Comparison of ENCODE assay signal across 8 cellular contexts in the genomic region with DNA sequence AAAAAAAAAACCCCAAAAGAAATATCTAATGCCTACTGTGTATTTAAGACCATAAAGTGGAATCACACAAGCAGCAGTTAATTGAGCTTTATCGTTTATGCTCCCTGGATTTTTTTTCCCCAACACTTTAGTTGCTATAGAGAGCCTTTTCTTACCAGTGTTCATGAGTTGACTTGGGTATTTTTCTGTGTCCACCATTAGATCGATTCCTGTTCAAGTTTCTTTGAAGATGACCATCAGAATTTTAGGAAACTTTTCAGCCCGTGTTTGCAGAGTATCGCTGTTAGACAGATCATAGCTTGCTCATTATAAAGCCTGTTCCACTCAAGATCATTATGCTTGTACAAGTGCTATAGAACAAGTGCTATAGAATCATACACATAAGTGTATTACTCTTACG. TPM values are rescaled to one million over a fixed set of nuclear protein-coding genes. Genes with fewer than 3 reads are reported as not detected.
A peak's percentile ranks its signal among the peaks of the same experiment; 100 is the strongest.
DNase-seq lines count a peak whose midpoint lies in the region; ATAC-seq, FAIRE-seq and TF ChIP-seq lines count a peak whose summit lies in the region.

No MANE protein-coding gene starts in this region.

- no peaks in the 10 kb centered on the region for H3K27me3 ChIP-seq in pancreas

- H3K27ac ChIP-seq in pancreas, result peak overlapping the region in 3 of 4 donors; percentile 90 to 98 (median 97)

- ATAC-seq in effector memory CD8-positive, alpha-beta T cell (replicated peaks), result no peak
- ATAC-seq in pancreas (peak in 2 of 4 donors; percentile 1), HG02678 (IDR thresholded peaks at IDR 0.05; ENCODE audit: unreplicated experiment) (no peak), GM18858 (IDR thresholded peaks at IDR 0.05; ENCODE audit: unreplicated experiment) (no peak)

- TF ChIP-seq CTCF in LNCaP clone FGC (IDR thresholded peaks at IDR 0.05; ENCODE audit: control insufficient read depth, extremely low read depth, insufficient read depth) (no peak), pancreas (IDR thresholded peaks at IDR 0.05) (no peak)

- H3K27me3 Mint-ChIP-seq in effector memory CD8-positive, alpha-beta T cell, result peaks cover 35 to 36% of the 10 kb centered on the region in 2 donors

- no peaks in the 10 kb centered on the region for H3K9me3 Mint-ChIP-seq in effector memory CD8-positive, alpha-beta T cell

- FAIRE-seq in pancreas (lab: Jason Lieb, UNC), result no peak

- WGBS in pancreas, 2 donors, result 4 to 5% methylated on average over 5 of the region's 5 CpGs

- DNase-seq in DMS53 treated with DMSO at 0.1 percent for 48 hours (lab: John Stamatoyannopoulos, UW; ENCODE audit: unreplicated experiment) (peak; percentile 47), LNCaP clone FGC (ENCODE audit: low read depth) (no peak), pancreas (no peak), RPMI8226 (no peak)
- DNase-seq in effector memory CD8-positive, alpha-beta T cell, result no peak
- no peak for DNase-seq in stimulated activated naive CD4-positive, alpha-beta T cell treated with Interleukin-2 at 50 U/mL for 16 hours (lab: John Stamatoyannopoulos, UW)

- peaks cover 0 to 14% (median 7%) of the 10 kb centered on the region in 3 donors for H3K4me1 ChIP-seq in pancreas

- H3K9me3 ChIP-seq in pancreas, result no peaks in the 10 kb centered on the region

- peak overlapping the region; percentile 70 to 72 for H3K4me3 Mint-ChIP-seq in effector memory CD8-positive, alpha-beta T cell

- H3K36me3 ChIP-seq in pancreas, result no peaks in the 10 kb centered on the region

- peaks cover 7 to 9% of the 10 kb centered on the region in 2 donors for H3K4me1 Mint-ChIP-seq in effector memory CD8-positive, alpha-beta T cell (ENCODE audit: low read depth in 2 of 2)

- intact Hi-C loops in pancreas (cut with DNase I), result no loop called here

- H3K27ac Mint-ChIP-seq in effector memory CD8-positive, alpha-beta T cell, result peak overlapping the region in 1 of 2 donors; percentile 76

- no peaks in the 10 kb centered on the region for H3K36me3 Mint-ChIP-seq in effector memory CD8-positive, alpha-beta T cell (ENCODE audit: insufficient read depth)

- H3K4me3 ChIP-seq in LNCaP clone FGC (ENCODE audit: low read depth, low read length), result peak overlapping the region; percentile 83
- peak overlapping the region in 3 of 4 donors; percentile 89 to 99 (median 94) for H3K4me3 ChIP-seq in pancreas

RNA-seq across cellular contexts. Expression of gene RALGPS2, which starts 1.5 kb away (rescaled TPM):
- total RNA-seq in pancreas, result 10 to 100 TPM in 3 of 6 donors, 1 to 10 TPM in 3; 5.0 to 11.6 (median 8.9) TPM
- polyA plus RNA-seq in pancreas, result 1 to 10 TPM; 1.9 to 5.0 TPM
